ENCODE assay signal across 25 cellular contexts in the genomic region with DNA sequence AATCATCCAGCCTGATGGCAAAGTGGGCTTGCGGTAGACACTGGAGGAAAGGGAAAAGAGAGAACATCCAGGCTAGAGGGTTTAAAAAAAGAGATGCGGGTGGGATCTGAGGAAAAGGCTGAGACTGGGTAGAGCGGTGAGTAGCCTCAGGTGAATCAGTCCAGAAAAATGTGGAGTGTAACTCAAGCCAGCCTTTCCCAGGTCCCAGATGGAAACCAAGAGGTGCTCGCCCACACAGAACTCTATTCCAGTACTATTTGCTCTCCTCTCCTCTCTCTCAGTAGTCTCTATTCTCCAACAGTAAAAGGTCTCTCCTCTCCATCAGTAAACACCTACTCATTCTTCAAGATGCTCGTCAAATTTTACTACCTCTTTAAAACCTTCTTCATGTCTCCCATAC. TPM values are rescaled to one million over a fixed set of nuclear protein-coding genes. Genes with fewer than 3 reads are reported as not detected.
DNase-seq lines count a peak whose midpoint lies in the region; ATAC-seq, FAIRE-seq and TF ChIP-seq lines count a peak whose summit lies in the region.
"Had no signal": no experiment of that assay in that cellular context is flagged by ENCODE, and none has a peak within 500 bp of the region (broad histone marks: within the 10 kb centered on the region; RNA-seq: fewer than 3 reads in every experiment).

No MANE protein-coding gene starts in this region.

- H3K36me3 ChIP-seq in bronchial epithelial cell (ENCODE audit: control insufficient read depth, insufficient read depth, low read length) = no peaks in the 10 kb centered on the region
- H3K36me3 ChIP-seq: thyroid gland had no signal

- FAIRE-seq in bronchial epithelial cell (lab: Jason Lieb, UNC) = no peak
- FAIRE-seq: H54, islet of Langerhans had no signal

- ATAC-seq in HG02884 (IDR thresholded peaks at IDR 0.05; ENCODE audit: unreplicated experiment) (no peak), sciatic nerve (no peak), GM19328 (IDR thresholded peaks at IDR 0.05; ENCODE audit: unreplicated experiment) (no peak)
- ATAC-seq: activated T-cell treated with anti-CD3 and anti-CD28 coated beads, Interleukin-2, amount 50 U/mL, for 4 hours; naive thymus-derived CD8-positive, alpha-beta T cell; stimulated activated naive CD8-positive, alpha-beta T cell treated with anti-CD3 and anti-CD28 coated beads, Interleukin-15, amount 100 ng/mL, for 72 hours had no signal

- H3K4me3 ChIP-seq in bronchial epithelial cell (ENCODE audit: low read depth, low read length) = no peak overlapping the region
- H3K4me3 ChIP-seq: smooth muscle cell, thyroid gland had no signal

- intact Hi-C loops in sciatic nerve (cut with DNase I) = no loop called here

- peaks cover 16% of the 10 kb centered on the region for H3K9me3 Mint-ChIP-seq in nephron progenitor cell
- H3K9me3 Mint-ChIP-seq: activated T-cell treated with anti-CD3 and anti-CD28 coated beads, Interleukin-2, amount 50 U/mL, for 4 hours; stimulated activated naive CD8-positive, alpha-beta T cell treated with anti-CD3 and anti-CD28 coated beads, Interleukin-15, amount 100 ng/mL, for 72 hours had no signal

- peaks cover 51% of the 10 kb centered on the region for H3K4me1 Mint-ChIP-seq in nephron progenitor cell
- H3K4me1 Mint-ChIP-seq: naive thymus-derived CD8-positive, alpha-beta T cell; stimulated activated naive CD8-positive, alpha-beta T cell treated with anti-CD3 and anti-CD28 coated beads, Interleukin-15, amount 100 ng/mL, for 72 hours had no signal

- peaks cover 8% of the 10 kb centered on the region for H3K36me3 Mint-ChIP-seq in nephron progenitor cell (ENCODE audit: low read depth)
- H3K36me3 Mint-ChIP-seq: naive thymus-derived CD8-positive, alpha-beta T cell had no signal

- H3K27me3 ChIP-seq in bronchial epithelial cell (ENCODE audit: control insufficient read depth, insufficient read depth, low read length) = no peaks in the 10 kb centered on the region
- H3K27me3 ChIP-seq: thyroid gland had no signal

- TF ChIP-seq CTCF in bronchial epithelial cell (IDR thresholded peaks at IDR 0.05; ENCODE audit: insufficient read depth, low read length, severe bottlenecking) = no peak
- no peak for TF ChIP-seq CTCF in nephron progenitor cell (IDR thresholded peaks at IDR 0.05)

- H3K27me3 Mint-ChIP-seq in nephron progenitor cell (ENCODE audit: low read depth, poor library complexity) = no peaks in the 10 kb centered on the region

- H3K27ac Mint-ChIP-seq in nephron progenitor cell = peak overlapping the region; percentile 76
- H3K27ac Mint-ChIP-seq: activated CD4-positive, alpha-beta T cell treated with anti-CD3 and anti-CD28 coated beads, Interleukin-2, amount 10 ng/mL, durations not matched to agents 24 days and 14 days; stimulated activated naive CD8-positive, alpha-beta T cell treated with anti-CD3 and anti-CD28 coated beads, Interleukin-15, amount 100 ng/mL, for 72 hours had no signal

- DNase-seq in DMS79 (lab: John Stamatoyannopoulos, UW) (peak; percentile 50), HPDE6-E6E7 (ENCODE audit: extremely low spot score) (peak; percentile 17), bronchial epithelial cell (ENCODE audit: low read depth) (peak; percentile 87), nephron progenitor cell (no peak), sciatic nerve (ENCODE audit: low spot score) (no peak), A172 (ENCODE audit: low spot score) (no peak)
- DNase-seq: activated CD4-positive, alpha-beta T cell treated with anti-CD3 and anti-CD28 coated beads, Interleukin-2, amount 10 ng/mL, durations not matched to agents 24 days and 14 days; activated gamma-delta T cell treated with Interleukin-2 at 50 U/mL for 16 hours; activated T-cell treated with anti-CD3 and anti-CD28 coated beads, Interleukin-2, amount 50 U/mL, for 4 hours; Caco-2; cerebellar nuclear complex; KBM-7; naive thymus-derived CD8-positive, alpha-beta T cell; NCI-H2081 treated with DMSO at 0.1 percent for 48 hours; NCI-H446 treated with DMSO at 0.1 percent for 48 hours; SHP77; stimulated activated CD4-positive, alpha-beta T cell treated with anti-CD3 and anti-CD28 coated beads, Interleukin-1b, Interleukin-23, amount 100 ng/mL, for 48 hours; stimulated activated CD8-positive, alpha-beta memory T cell treated with anti-CD3 and anti-CD28 coated beads, Interleukin-4, amount 100 ng/mL, for 48 hours; stimulated activated naive CD8-positive, alpha-beta T cell treated with anti-CD3 and anti-CD28 coated beads, Interleukin-15, amount 100 ng/mL, for 72 hours; thyroid gland had no signal

- H3K4me3 Mint-ChIP-seq in nephron progenitor cell = no peak overlapping the region
- H3K4me3 Mint-ChIP-seq: activated CD4-positive, alpha-beta T cell treated with anti-CD3 and anti-CD28 coated beads, Interleukin-2, amount 10 ng/mL, durations not matched to agents 24 days and 14 days; activated T-cell treated with anti-CD3 and anti-CD28 coated beads, Interleukin-2, amount 50 U/mL, for 4 hours; naive thymus-derived CD8-positive, alpha-beta T cell; stimulated activated naive CD8-positive, alpha-beta T cell treated with anti-CD3 and anti-CD28 coated beads, Interleukin-15, amount 100 ng/mL, for 72 hours had no signal

RNA-seq across cellular contexts. Expression of a gene that starts 38.3 kb away (rescaled TPM):
- total RNA-seq in bronchial epithelial cell (12.8 and 21.3 TPM in 2 replicates), sciatic nerve (316 TPM)
- total RNA-seq in A172 (2014; rRNA removed; shearing (Covaris generic)) = 5.4 and 10.2 TPM in 2 replicates

Comparison
In these comparisons a context has a peak if more than half of its experiments do, and no peak if none do; other contexts are left out.
1. DNase-seq: peak in DMS79 (single experiment), HPDE6-E6E7 (single experiment) and bronchial epithelial cell (single experiment); none in nephron progenitor cell (single experiment), sciatic nerve (single experiment) and A172 (single experiment).
2. RNA of a gene that starts 38.3 kb away (total RNA-seq): 316 TPM in sciatic nerve (single experiment); 12.8 to 21.3 TPM in bronchial epithelial cell and 5.4 to 10.2 TPM in A172; every median in the first group is over 10 times any median in the second.